In genomic region chr10:43396928-43397624, GRCh38 we compare ENCODE assay signal across 8 cellular contexts. TPM values are rescaled to one million over a fixed set of nuclear protein-coding genes. Genes with fewer than 3 reads are reported as not detected.
DNase-seq lines count a peak whose midpoint lies in the region; ATAC-seq and TF ChIP-seq lines count a peak whose summit lies in the region.

No MANE protein-coding gene starts in this region.

- peaks cover 61% of the 10 kb centered on the region for H3K4me1 ChIP-seq in SJSA1 (replicated peaks)
- H3K4me1 ChIP-seq in tibial nerve = peaks cover 0 to 90% (median 46%) of the 10 kb centered on the region in 4 donors

- TF ChIP-seq POLR2A in tibial nerve (IDR thresholded peaks at IDR 0.05) = peak; percentile 38 to 68

- H3K27ac ChIP-seq in SJSA1 = peak overlapping the region; percentile 95
- peak overlapping the region; percentile 97 to 100 (median 99) for H3K27ac ChIP-seq in tibial nerve

- H3K4me3 Mint-ChIP-seq in activated naive CD4-positive, alpha-beta T cell treated with anti-CD3 and anti-CD28 coated beads, Interleukin-2, amount 50 U/mL, for 24 hours = peak overlapping the region; percentile 81

- H3K9me3 Mint-ChIP-seq in activated naive CD4-positive, alpha-beta T cell treated with anti-CD3 and anti-CD28 coated beads, Interleukin-2, amount 50 U/mL, for 24 hours = no peaks in the 10 kb centered on the region

- TF ChIP-seq CTCF in omental fat pad (IDR thresholded peaks at IDR 0.05) (no peak), tibial nerve (IDR thresholded peaks at IDR 0.05) (no peak)

- peaks cover 28% of the 10 kb centered on the region for H3K36me3 Mint-ChIP-seq in activated naive CD4-positive, alpha-beta T cell treated with anti-CD3 and anti-CD28 coated beads, Interleukin-2, amount 50 U/mL, for 24 hours

- in situ Hi-C loops in KBM-7 (cut with MboI; ENCODE audit: low pct_unique_long_range_greater_than_20kb, low sequenced_read_pairs) = no loop called here

- WGBS in tibial nerve, 2 donors = 1% methylated on average over 43 to 55 of the region's 70 CpGs

- H3K27me3 ChIP-seq in SJSA1 (replicated peaks) (no peaks in the 10 kb centered on the region), tibial nerve (no peaks in the 10 kb centered on the region)

- ATAC-seq in GM21786 (IDR thresholded peaks at IDR 0.05; ENCODE audit: unreplicated experiment) (peak; percentile 85), omental fat pad (ENCODE audit: low FRiP score) (peak; percentile 88)

- H3K36me3 ChIP-seq in SJSA1 = peaks cover 74% of the 10 kb centered on the region
- H3K36me3 ChIP-seq in tibial nerve = peaks cover 0 to 38% (median 5%) of the 10 kb centered on the region in 3 donors

- peak; percentile 83 to 93 for TF ChIP-seq EP300 in tibial nerve (IDR thresholded peaks at IDR 0.05)

- H3K27ac Mint-ChIP-seq in activated naive CD4-positive, alpha-beta T cell treated with anti-CD3 and anti-CD28 coated beads, Interleukin-2, amount 50 U/mL, for 24 hours = peak overlapping the region; percentile 97

- peak; percentile 87 for DNase-seq in EH (ENCODE audit: low read depth)
- peak; percentile 93 for DNase-seq in KBM-7
- peak; percentile 86 for DNase-seq in SJSA1 (ENCODE audit: low read depth in 1 of 2, low spot score in 2 of 2)
- DNase-seq in glomerular visceral epithelial cell (ENCODE audit: extremely low spot score) = peak; percentile 96
- DNase-seq in omental fat pad (ENCODE audit: low spot score) = peak; percentile 62
- DNase-seq in tibial nerve (ENCODE audit: low spot score in 2 of 2) = peak; percentile 80

- peak overlapping the region; percentile 60 for H3K4me3 ChIP-seq in SJSA1
- H3K4me3 ChIP-seq in tibial nerve = peak overlapping the region; percentile 62 to 91 (median 82)

- peaks cover 80% of the 10 kb centered on the region for H3K4me1 Mint-ChIP-seq in activated naive CD4-positive, alpha-beta T cell treated with anti-CD3 and anti-CD28 coated beads, Interleukin-2, amount 50 U/mL, for 24 hours

- no peaks in the 10 kb centered on the region for H3K9me3 ChIP-seq in SJSA1 (replicated peaks)
- no peaks in the 10 kb centered on the region for H3K9me3 ChIP-seq in tibial nerve

- no peaks in the 10 kb centered on the region for H3K27me3 Mint-ChIP-seq in activated naive CD4-positive, alpha-beta T cell treated with anti-CD3 and anti-CD28 coated beads, Interleukin-2, amount 50 U/mL, for 24 hours

RNA-seq across cellular contexts. Expression of gene HNRNPF, which starts 11.9 kb away (rescaled TPM):
- total RNA-seq in SJSA1 (2014; rRNA removed; shearing (Covaris generic)) = 156 and 237 TPM in 2 replicates
- total RNA-seq in omental fat pad (100 to 1,000 TPM; 140 to 345 (median 164) TPM), tibial nerve (100 to 1,000 TPM; 112 to 136 (median 134) TPM)

RNA-seq across cellular contexts. Expression of gene FXYD4, which starts 25.6 kb away (rescaled TPM):
- not detected in 2 replicates for total RNA-seq in SJSA1 (2014; rRNA removed; shearing (Covaris generic))
- total RNA-seq in omental fat pad (not detected), tibial nerve (not detected)

RNA-seq across cellular contexts. Expression of gene ZNF487, which starts 39.8 kb away (rescaled TPM):
- 2.4 and 3.9 TPM in 2 replicates for total RNA-seq in SJSA1 (2014; rRNA removed; shearing (Covaris generic))
- 1 to 10 TPM; 3.7 to 9.2 (median 6.8) TPM for total RNA-seq in omental fat pad
- total RNA-seq in tibial nerve = 10 to 100 TPM in 3 of 4 donors, 1 to 10 TPM in 1; 7.3 to 23.7 (median 18.3) TPM

Comparison
In these comparisons a context has a peak if more than half of its experiments do, and no peak if none do; other contexts are left out.
1. Peak in every context shown above with its lines: DNase-seq, ATAC-seq, H3K4me3 ChIP-seq and H3K27ac ChIP-seq.